8 cellular contexts compared by ENCODE assay signal in genomic region chr14:73754911-73755360, GRCh38. TPM values are rescaled to one million over a fixed set of nuclear protein-coding genes. Genes with fewer than 3 reads are reported as not detected.
DNase-seq lines count a peak whose midpoint lies in the region; ATAC-seq, FAIRE-seq and TF ChIP-seq lines count a peak whose summit lies in the region.

No MANE protein-coding gene starts in this region.

- intact Hi-C loops in colonic mucosa (cut with DNase I) = no loop called here

- no peaks in the 10 kb centered on the region for H3K79me2 ChIP-seq in neural progenitor cell (ENCODE audit: low read depth)

- H3K27ac ChIP-seq in colonic mucosa (peak overlapping the region; percentile 99), neural progenitor cell (no peak overlapping the region)

- no peaks in the 10 kb centered on the region for H3K9me3 Mint-ChIP-seq in neural progenitor cell

- H3K27ac Mint-ChIP-seq in neural progenitor cell = no peak overlapping the region

- H3K36me3 Mint-ChIP-seq in neural progenitor cell = no peaks in the 10 kb centered on the region

- H3F3A ChIP-seq in neural progenitor cell (ENCODE audit: low read depth) = peaks cover 4% of the 10 kb centered on the region

- H3K9ac ChIP-seq in colonic mucosa (ENCODE audit: low read depth in 2 of 2, low read length in 2 of 2) = peak overlapping the region; percentile 71 to 87
- H3K9ac ChIP-seq in neural progenitor cell = no peak overlapping the region

- H3K4me2 ChIP-seq in neural progenitor cell = no peak overlapping the region

- no peaks in the 10 kb centered on the region for H3K27me3 ChIP-seq in colonic mucosa
- H3K27me3 ChIP-seq in neural progenitor cell = peaks cover 24% of the 10 kb centered on the region

- H3K36me3 ChIP-seq in colonic mucosa (no peaks in the 10 kb centered on the region), neural progenitor cell (no peaks in the 10 kb centered on the region)

- DNase-seq in AG20443 (ENCODE audit: low spot score) = peak; percentile 66
- peak; percentile 68 for DNase-seq in LHCN-M2 (ENCODE audit: low read depth)
- DNase-seq in colonic mucosa = no peak
- DNase-seq in midbrain (lab: John Stamatoyannopoulos, UW) = peak; percentile 41
- DNase-seq in GM12891 (ENCODE audit: insufficient read length, low spot score) = no peak
- no peak for DNase-seq in neural progenitor cell (ENCODE audit: low spot score)
- DNase-seq in amniotic stem cell (lab: John Stamatoyannopoulos, UW) = no peak

- no peak; the same call in 1 of the 2 replicates for TF ChIP-seq POLR2A in GM12891 (IDR thresholded peaks at IDR 0.05; ENCODE audit: low read depth, low read length)

- H3K4me3 Mint-ChIP-seq in neural progenitor cell = no peak overlapping the region

- no peak for TF ChIP-seq CTCF in colonic mucosa (IDR thresholded peaks at IDR 0.05)
- TF ChIP-seq CTCF in neural progenitor cell (IDR thresholded peaks at IDR 0.05) = no peak

- H3K27me3 Mint-ChIP-seq in neural progenitor cell (ENCODE audit: insufficient read depth, low read depth) = peaks cover 12% of the 10 kb centered on the region

- peaks cover 22% of the 10 kb centered on the region for H4K20me1 ChIP-seq in neural progenitor cell (ENCODE audit: low read depth)

- H3K4me3 ChIP-seq in colonic mucosa (peak overlapping the region; percentile 1), neural progenitor cell (no peak overlapping the region)

- no peak for FAIRE-seq in GM12891 (lab: Jason Lieb, UNC)

- H3K4me1 ChIP-seq in colonic mucosa (peaks cover 77% of the 10 kb centered on the region), neural progenitor cell (peaks cover 8% of the 10 kb centered on the region)

- H2AFZ ChIP-seq in neural progenitor cell (replicated peaks) = no peak overlapping the region

- no peaks in the 10 kb centered on the region for H3K9me3 ChIP-seq in colonic mucosa
- no peaks in the 10 kb centered on the region for H3K9me3 ChIP-seq in neural progenitor cell (ENCODE audit: low read depth)

- ATAC-seq in GM21528 (IDR thresholded peaks at IDR 0.05; ENCODE audit: low FRiP score, unreplicated experiment) = no peak

- peaks cover 63% of the 10 kb centered on the region for H3K4me1 Mint-ChIP-seq in neural progenitor cell

TF ChIP-seq in GM12891, 5 proteins besides CTCF, POLR2A, EP300 and RAD21:
- TF ChIP-seq POU2F2 (IDR thresholded peaks at IDR 0.05; ENCODE audit: low read depth, low read length) (no peak), POLR2AphosphoS5 (IDR thresholded peaks at IDR 0.05; ENCODE audit: low read depth, low read length) (no peak), SPI1 (IDR thresholded peaks at IDR 0.05; ENCODE audit: low read depth, low read length) (no peak), TAF1 (IDR thresholded peaks at IDR 0.05; ENCODE audit: low read depth, low read length) (no peak), PAX5 (IDR thresholded peaks at IDR 0.05; ENCODE audit: insufficient read depth, low read length, severe bottlenecking) (no peak)

RNA-seq across cellular contexts. Expression of gene PNMA1, which starts 40.8 kb away (rescaled TPM):
- 19.2 and 22.0 TPM in 2 replicates for total RNA-seq in LHCN-M2 (2014; rRNA removed)
- polyA plus RNA-seq in LHCN-M2 (2012) = 64.2 TPM
- total RNA-seq in colonic mucosa = 10 to 100 TPM; 13.4 to 28.3 TPM
- 18.6 TPM for polyA plus RNA-seq in GM12891 (2012; ENCODE audit: low read depth, missing spikeins)
- 25.9 and 37.3 TPM in 2 replicates for total RNA-seq in neural progenitor cell (ENCODE audit: low replicate concordance)

Comparison
In these comparisons a context has a peak if more than half of its experiments do, and no peak if none do; other contexts are left out.
1. DNase-seq: peak in AG20443 (single experiment), LHCN-M2 (single experiment) and midbrain (single experiment); none in colonic mucosa (single experiment), GM12891 (single experiment), neural progenitor cell (single experiment) and amniotic stem cell (single experiment).